Comparison of ENCODE assay signal across 18 cellular contexts in the genomic region with DNA sequence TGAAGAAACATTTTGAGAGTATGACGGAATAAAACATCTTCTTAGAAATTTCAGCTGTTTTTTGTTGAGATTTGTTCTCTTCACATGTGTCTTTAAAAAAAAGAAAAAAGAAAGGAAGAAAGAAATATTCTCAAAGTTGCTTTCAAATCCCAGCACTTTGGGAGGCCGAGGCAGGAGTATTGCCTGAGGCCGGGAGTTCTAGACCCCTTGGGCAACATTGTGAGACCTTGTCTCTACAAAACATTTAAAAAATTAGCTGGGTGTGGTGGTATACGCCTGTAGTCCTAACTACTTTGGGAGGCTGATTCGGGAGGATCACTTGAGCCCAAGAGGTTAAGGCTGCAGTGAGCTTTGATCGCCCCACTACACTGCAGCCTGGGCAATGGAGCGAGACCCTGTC. TPM values are rescaled to one million over a fixed set of nuclear protein-coding genes. Genes with fewer than 3 reads are reported as not detected.
DNase-seq lines count a peak whose midpoint lies in the region; ATAC-seq and TF ChIP-seq lines count a peak whose summit lies in the region.
"Had no signal": no experiment of that assay in that cellular context is flagged by ENCODE, and none has a peak within 500 bp of the region (broad histone marks: within the 10 kb centered on the region; RNA-seq: fewer than 3 reads in every experiment).

No MANE protein-coding gene starts in this region.

- H3K4me1 ChIP-seq in PC-9 (replicated peaks; ENCODE audit: insufficient read depth) (0 out of 2 replicates have a peak, but pooled peaks cover 4% of the 10 kb centered on the region), trophoblast cell (ENCODE audit: control insufficient read depth in 1 of 2, insufficient read depth in 2 of 2, low read length in 2 of 2) (peaks cover 2 to 4% of the 10 kb centered on the region in 2 experiments), gastroesophageal sphincter (peaks cover 0 to 14% (median 2%) of the 10 kb centered on the region in 3 donors)
- H3K4me1 ChIP-seq: BLaER1 treated with 17β-estradiol and CSF1 and Interleukin-3, amounts not matched to agents 10 nM and 100 nM had no signal

- H3K14ac ChIP-seq in trophoblast cell (ENCODE audit: low read length) = no peak overlapping the region

- CTCF ChIA-PET in PC-9 (lab: Charles Lee) = no interaction called here

- no peak overlapping the region for H2BK5ac ChIP-seq in trophoblast cell (ENCODE audit: low read depth, low read length, poor library complexity)

- H3K4me3 ChIP-seq in PC-9 (no peak overlapping the region), trophoblast cell (ENCODE audit: low read depth, low read length) (no peak overlapping the region), gastroesophageal sphincter (no peak overlapping the region)
- H3K4me3 ChIP-seq: BLaER1 treated with 17β-estradiol and CSF1 and Interleukin-3, amounts not matched to agents 10 nM and 100 nM had no signal

- H3K23ac ChIP-seq in trophoblast cell (ENCODE audit: low read length) = no peak overlapping the region

- ATAC-seq in GM18858 (IDR thresholded peaks at IDR 0.05; ENCODE audit: unreplicated experiment) (no peak), gastroesophageal sphincter (no peak), GM19463 (IDR thresholded peaks at IDR 0.05; ENCODE audit: unreplicated experiment) (no peak)
- ATAC-seq: CD8-positive, alpha-beta T cell had no signal

- no peak for TF ChIP-seq POLR2A in gastroesophageal sphincter (IDR thresholded peaks at IDR 0.05)

- BruUV-seq in PC-9 (replicated peaks; lab: Mats Ljungman, UMichigan) = TSS peak; percentile 12

- H3K27ac ChIP-seq in PC-9 (no peak overlapping the region), trophoblast cell (ENCODE audit: low read depth, low read length) (no peak overlapping the region), gastroesophageal sphincter (no peak overlapping the region)
- H3K27ac ChIP-seq: BLaER1 treated with 17β-estradiol and CSF1 and Interleukin-3, amounts not matched to agents 10 nM and 100 nM; C4-2B had no signal

- H3K9me3 ChIP-seq in PC-9 (ENCODE audit: insufficient read depth, low read depth) (no peaks in the 10 kb centered on the region), trophoblast cell (ENCODE audit: insufficient read depth, low read depth, low read length) (no peaks in the 10 kb centered on the region), gastroesophageal sphincter (no peaks in the 10 kb centered on the region)
- H3K9me3 ChIP-seq: Caco-2 had no signal

- POLR2A ChIA-PET in PC-9 (lab: Charles Lee; ENCODE audit: unreplicated experiment) = interaction anchor here (0.6 kb wide), 1 partner anchor 163 kb away, joined by 12 read pairs; no protein-coding TSS in a partner anchor

- H2BK120ac ChIP-seq in trophoblast cell (ENCODE audit: insufficient read depth, low read length, poor library complexity) = no peak overlapping the region

- H2BK12ac ChIP-seq in trophoblast cell (ENCODE audit: low read length) = no peak overlapping the region

- H3K18ac ChIP-seq in trophoblast cell (ENCODE audit: low read length) = no peak overlapping the region

- no peak overlapping the region for H4K91ac ChIP-seq in trophoblast cell (ENCODE audit: low read depth, low read length)

- no peak overlapping the region for H3K4ac ChIP-seq in trophoblast cell (ENCODE audit: low read depth, low read length)

- intact Hi-C loops in PC-9 (cut with micrococcal nuclease; ENCODE audit: unreplicated experiment) = no loop called here

- H2AFZ ChIP-seq in PC-9 = no peak overlapping the region
- no peak overlapping the region for H2AFZ ChIP-seq in trophoblast cell (ENCODE audit: insufficient read depth, low read length, poor library complexity)

- H4K20me1 ChIP-seq in PC-9 (ENCODE audit: insufficient read depth) = no peaks in the 10 kb centered on the region; the same call in 1 of the 2 replicates

- TF ChIP-seq CTCF in PC-9 (conservative IDR thresholded peaks at IDR 0.05) = no peak
- no peak for TF ChIP-seq CTCF in gastroesophageal sphincter (IDR thresholded peaks at IDR 0.05)

- no peak overlapping the region for H2AK5ac ChIP-seq in trophoblast cell (ENCODE audit: low read length)

- no peaks in the 10 kb centered on the region for H3K9me2 ChIP-seq in PC-9 (ENCODE audit: insufficient read depth)

- peaks cover 2% of the 10 kb centered on the region for H3K79me1 ChIP-seq in trophoblast cell (ENCODE audit: low read length)

- H3K79me2 ChIP-seq in PC-9 (ENCODE audit: low read depth) (no peaks in the 10 kb centered on the region), trophoblast cell (ENCODE audit: control insufficient read depth, insufficient read depth, low read length, poor library complexity) (peaks cover 2% of the 10 kb centered on the region)

- no peak overlapping the region for H4K8ac ChIP-seq in trophoblast cell (ENCODE audit: low read depth, low read length)

- no peak overlapping the region for H3K4me2 ChIP-seq in PC-9
- H3K4me2 ChIP-seq in trophoblast cell (ENCODE audit: low read length) = no peak overlapping the region
- H3K4me2 ChIP-seq: BLaER1 treated with 17β-estradiol and CSF1 and Interleukin-3, amounts not matched to agents 10 nM and 100 nM had no signal

- no peak for TF ChIP-seq EP300 in gastroesophageal sphincter (IDR thresholded peaks at IDR 0.05)

- H4K12ac ChIP-seq in trophoblast cell (ENCODE audit: low read depth, low read length) = no peak overlapping the region

- WGBS in trophoblast cell (ENCODE audit: extremely low coverage, insufficient coverage, insufficient read length) = no CpG with 5 or more reads among the region's 7 CpGs
- 82 to 85% methylated on average over 6 to 7 of the region's 7 CpGs for WGBS in gastroesophageal sphincter (ENCODE audit: low coverage in 1 of 2), 2 donors

- H3F3A ChIP-seq in PC-9 (ENCODE audit: insufficient read depth, low read depth) = peaks cover 3% of the 10 kb centered on the region; the same call in 1 of the 2 replicates

- H3K36me3 ChIP-seq in PC-9 (ENCODE audit: low read depth) (no peaks in the 10 kb centered on the region), trophoblast cell (ENCODE audit: control insufficient read depth in 1 of 2, insufficient read depth in 2 of 2, low read length in 2 of 2) (no peaks in the 10 kb centered on the region), gastroesophageal sphincter (no peaks in the 10 kb centered on the region)

- DNase-seq in PC-9 = no peak
- peak; percentile 51 to 74 for DNase-seq in trophoblast cell
- DNase-seq: 8988T; ACHN; Caco-2; Calu3; CD4-positive, alpha-beta T cell; CD8-positive, alpha-beta T cell; DMS79 treated with DMSO at 0.1 percent for 48 hours; GF-D8 had no signal

- no peak overlapping the region for H3K9ac ChIP-seq in trophoblast cell (ENCODE audit: low read length)
- H3K9ac ChIP-seq: BLaER1 treated with 17β-estradiol and CSF1 and Interleukin-3, amounts not matched to agents 10 nM and 100 nM had no signal

- H3K27me3 ChIP-seq in PC-9 (ENCODE audit: insufficient read depth, low read depth) = no peaks in the 10 kb centered on the region
- H3K27me3 ChIP-seq in trophoblast cell (ENCODE audit: insufficient read depth, low read length) = no peaks in the 10 kb centered on the region
- no peaks in the 10 kb centered on the region for H3K27me3 ChIP-seq in gastroesophageal sphincter
- H3K27me3 ChIP-seq: BLaER1 treated with 17β-estradiol and CSF1 and Interleukin-3, amounts not matched to agents 10 nM and 100 nM had no signal

RNA-seq across cellular contexts. Expression of a gene that starts 34.3 kb away (rescaled TPM):
- total RNA-seq in PC-9 (2021) (136 and 162 TPM in 2 replicates), gastroesophageal sphincter (100 to 1,000 TPM in 3 of 4 donors, 10 to 100 TPM in 1; 95.4 to 125 (median 110) TPM)
- polyA plus RNA-seq in trophoblast cell (2013) = 301 and 316 TPM in 2 replicates

RNA-seq across cellular contexts. Expression of a gene that starts 59.8 kb away (rescaled TPM):
- total RNA-seq in PC-9 (2021) (not detected in 2 replicates), gastroesophageal sphincter (not detected)
- polyA plus RNA-seq in trophoblast cell (2013) = not detected in 2 replicates
- total RNA-seq: A673; Caco-2; Calu3; CD4-positive, alpha-beta T cell; CD8-positive, alpha-beta T cell had no signal
- polyA plus RNA-seq: AG04450, BJ had no signal

Comparison
In these comparisons a context has a peak if more than half of its experiments do, and no peak if none do; other contexts are left out.
1. DNase-seq: peak in trophoblast cell (2 of 2); none in PC-9 (0 of 2).